In genomic region chr14:29913550-29913949, GRCh38 we compare ENCODE assay signal across 24 cellular contexts. TPM values are rescaled to one million over a fixed set of nuclear protein-coding genes. Genes with fewer than 3 reads are reported as not detected.
"Had no signal": no experiment of that assay in that cellular context is flagged by ENCODE, and none has a peak within 500 bp of the region (broad histone marks: within the 10 kb centered on the region; RNA-seq: fewer than 3 reads in every experiment).

No MANE protein-coding gene starts in this region.

- H3K4me1 ChIP-seq: breast epithelium, gastroesophageal sphincter, sigmoid colon, suprapubic skin had no signal

- H3K27ac ChIP-seq: breast epithelium, gastroesophageal sphincter, ovary, sigmoid colon, suprapubic skin, tibial artery, upper lobe of right lung had no signal

- H3K27me3 ChIP-seq: breast epithelium, gastroesophageal sphincter, ovary, sigmoid colon, suprapubic skin, tibial artery, upper lobe of right lung had no signal

- H3K4me3 ChIP-seq: breast epithelium, gastroesophageal sphincter, ovary, sigmoid colon, suprapubic skin, tibial artery, upper lobe of right lung had no signal

- ATAC-seq: activated CD8-positive, alpha-beta memory T cell treated with anti-CD3 and anti-CD28 coated beads, Interleukin-2, amount 10 ng/mL, durations not matched to agents 7 days and 5 days; activated CD8-positive, alpha-beta T cell treated with anti-CD3 and anti-CD28 coated beads, Interleukin-2, amount 10 ng/mL, durations not matched to agents 7 days and 5 days; activated naive CD4-positive, alpha-beta T cell treated with anti-CD3 and anti-CD28 coated beads, Interleukin-2, amount 50 U/mL, for 72 hours; activated T-cell treated with anti-CD3 and anti-CD28 coated beads, Interleukin-2, amount 50 U/mL, for 72 hours; gastroesophageal sphincter; upper lobe of right lung had no signal

- H3K9me3 ChIP-seq: breast epithelium, gastroesophageal sphincter, ovary, sigmoid colon, suprapubic skin, tibial artery, upper lobe of right lung had no signal

- DNase-seq: activated B cell treated with CpG ODN at 0.5 μM for 24 hours; activated CD4-positive, alpha-beta T cell treated with anti-CD3 and anti-CD28 coated beads, Interleukin-2, amount 50 U/mL, for 1 hour; activated CD8-positive, alpha-beta memory T cell treated with anti-CD3 and anti-CD28 coated beads, Interleukin-2, amount 10 ng/mL, durations not matched to agents 7 days and 5 days; activated CD8-positive, alpha-beta T cell treated with anti-CD3 and anti-CD28 coated beads, Interleukin-2, amount 10 ng/mL, durations not matched to agents 7 days and 5 days; activated naive CD4-positive, alpha-beta T cell; activated T-cell treated with anti-CD3 and anti-CD28 coated beads, Interleukin-2, amount 50 U/mL, for 72 hours; central memory CD4-positive, alpha-beta T cell; endodermal cell; hypothalamus; immature natural killer cell; mammary epithelial cell; naive B cell; ovary; retina; sigmoid colon; stimulated activated CD4-positive, alpha-beta T cell treated with anti-CD3 and anti-CD28 coated beads, Interleukin-15, amount 100 ng/mL, for 24 hours; stimulated activated naive CD4-positive, alpha-beta T cell; T-helper 1 cell; tibial artery; upper lobe of right lung had no signal

- H3K36me3 ChIP-seq: breast epithelium, gastroesophageal sphincter, ovary, sigmoid colon, suprapubic skin, upper lobe of right lung had no signal

RNA-seq across cellular contexts. Expression of gene PRKD1, which starts 14.1 kb away (rescaled TPM):
- total RNA-seq: activated CD8-positive, alpha-beta memory T cell treated with anti-CD3 and anti-CD28 coated beads, Interleukin-2, amount 10 ng/mL, durations not matched to agents 7 days and 5 days; activated CD8-positive, alpha-beta T cell treated with anti-CD3 and anti-CD28 coated beads, Interleukin-2, amount 10 ng/mL, durations not matched to agents 7 days and 5 days; activated naive CD4-positive, alpha-beta T cell treated with anti-CD3 and anti-CD28 coated beads, Interleukin-2, amount 50 U/mL, for 72 hours; activated T-cell treated with anti-CD3 and anti-CD28 coated beads, Interleukin-2, amount 50 U/mL, for 72 hours had no signal
- polyA plus RNA-seq: immature natural killer cell had no signal
